In the genomic region with DNA sequence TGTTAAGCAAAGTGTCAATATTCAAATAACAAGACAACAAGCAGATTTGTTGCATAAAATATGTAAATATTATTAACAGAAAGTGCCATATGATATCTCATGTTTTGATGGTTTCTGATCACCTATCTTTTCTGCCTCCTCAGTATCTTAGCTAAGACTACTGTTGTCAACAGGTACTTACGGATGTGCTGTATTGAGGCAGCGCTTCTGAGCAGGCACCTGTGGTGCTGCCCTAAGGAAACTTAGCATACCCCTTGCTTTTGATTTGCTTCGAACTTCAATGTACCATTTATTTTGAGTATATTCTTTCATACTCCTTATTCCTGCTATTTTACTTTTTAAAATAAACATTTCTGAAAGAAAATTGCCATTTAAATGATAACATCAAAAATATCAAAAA, we compare ENCODE assay signal across 17 cellular contexts. TPM values are rescaled to one million over a fixed set of nuclear protein-coding genes. Genes with fewer than 3 reads are reported as not detected.
DNase-seq lines count a peak whose midpoint lies in the region; ATAC-seq and TF ChIP-seq lines count a peak whose summit lies in the region.
"Had no signal": no experiment of that assay in that cellular context is flagged by ENCODE, and none has a peak within 500 bp of the region (broad histone marks: within the 10 kb centered on the region; RNA-seq: fewer than 3 reads in every experiment).

No MANE protein-coding gene starts in this region.

- DNase-seq in ACHN (peak; percentile 40), GM23338 (ENCODE audit: low spot score) (peak; percentile 30), dorsolateral prefrontal cortex (no peak), sigmoid colon (no peak), RWPE1 (ENCODE audit: low spot score) (no peak), LoVo (ENCODE audit: low spot score) (no peak), thyroid gland (no peak)
- DNase-seq in activated CD4-positive, alpha-beta T cell treated with anti-CD3 and anti-CD28 coated beads for 1 hour, result no peak
- DNase-seq: CD8-positive, alpha-beta T cell; GF-D8; GOT3; Karpas-422; MV-4-11; NCI-H1417 treated with DMSO at 0.1 percent for 48 hours; NCI-H2029 treated with DMSO at 0.1 percent for 48 hours; NCI-H524 treated with DMSO at 0.1 percent for 48 hours had no signal

- H3K79me2 ChIP-seq in GM23338 (replicated peaks; ENCODE audit: insufficient read depth), result peaks cover 100% of the 10 kb centered on the region

- no peak overlapping the region for H3K4me3 ChIP-seq in GM23338
- H3K4me3 ChIP-seq in dorsolateral prefrontal cortex, result peak overlapping the region in 23 of 59 donors; percentile 0 to 84 (median 15)
- H3K4me3 ChIP-seq in sigmoid colon, result no peak overlapping the region
- H3K4me3 ChIP-seq in thyroid gland (replicated peaks in 1 of 3), result no peak overlapping the region
- H3K4me3 ChIP-seq: SK-N-MC had no signal

- TF ChIP-seq EP300 in sigmoid colon (IDR thresholded peaks at IDR 0.05), result no peak

- ATAC-seq in GM23338, result peak; percentile 83
- ATAC-seq: CD8-positive, alpha-beta T cell had no signal

- peaks cover 43% of the 10 kb centered on the region for H3K4me1 Mint-ChIP-seq in GM23338

- POLR2A ChIA-PET in RWPE1 (lab: Yijun Ruan, JAX; ENCODE audit: low non-redundant PET), result no interaction called here

- CTCF ChIA-PET in RWPE1 (lab: Yijun Ruan, JAX), result interaction anchor here (0.5 kb wide), 1 partner anchor 268 kb away, joined by 3 read pairs; no protein-coding TSS in a partner anchor

- H3K27ac ChIP-seq in GM23338 (ENCODE audit: low read depth) (no peak overlapping the region), dorsolateral prefrontal cortex (peak overlapping the region in 55 of 59 donors; percentile 2 to 95 (median 89)), sigmoid colon (peak overlapping the region in 3 of 4 donors; percentile 23 to 96 (median 93)), RWPE1 (no peak overlapping the region), thyroid gland (no peak overlapping the region)
- H3K27ac ChIP-seq: SK-N-MC had no signal

- H4K20me1 ChIP-seq in GM23338 (replicated peaks; ENCODE audit: insufficient read depth), result no peaks in the 10 kb centered on the region

- H3K27me3 Mint-ChIP-seq in GM23338 (ENCODE audit: insufficient read depth, low read depth, poor library complexity), result no peaks in the 10 kb centered on the region

- H3K9me2 ChIP-seq in GM23338 (ENCODE audit: insufficient read depth), result no peaks in the 10 kb centered on the region

- H3K9me3 ChIP-seq in sigmoid colon (no peaks in the 10 kb centered on the region), thyroid gland (no peaks in the 10 kb centered on the region)

- no peak overlapping the region for H3K27ac Mint-ChIP-seq in GM23338
- H3K27ac Mint-ChIP-seq: CD8-positive, alpha-beta T cell had no signal

- intact Hi-C loops in dorsolateral prefrontal cortex (cut with DNase I), result loop anchor here in 1 of 2 donors (10.0 kb wide), 1 partner anchor 215 kb away; no protein-coding TSS in a partner anchor
- intact Hi-C loops in sigmoid colon (cut with DNase I), result loop anchor here (5.0 kb wide), 1 partner anchor 38 kb away; no protein-coding TSS in a partner anchor
- intact Hi-C loops in thyroid gland (cut with DNase I), result no loop called here

- no peaks in the 10 kb centered on the region for H3F3A ChIP-seq in GM23338 (replicated peaks; ENCODE audit: low read depth)

- no peak overlapping the region for H3K4me3 Mint-ChIP-seq in GM23338
- H3K4me3 Mint-ChIP-seq: CD8-positive, alpha-beta T cell had no signal

- TF ChIP-seq POLR2A in sigmoid colon (IDR thresholded peaks at IDR 0.05) (no peak), thyroid gland (IDR thresholded peaks at IDR 0.05) (no peak)

- no peak overlapping the region for H3K4me2 ChIP-seq in GM23338

- H3K36me3 ChIP-seq in GM23338 (ENCODE audit: insufficient read depth) (no peaks in the 10 kb centered on the region), sigmoid colon (no peaks in the 10 kb centered on the region), thyroid gland (no peaks in the 10 kb centered on the region)

- in situ Hi-C loops in ACHN (cut with HindIII; ENCODE audit: low pct_ligation_motif_present, low pct_unique_long_range_greater_than_20kb, low sequenced_read_pairs), result no loop called here

- no peaks in the 10 kb centered on the region for H3K36me3 Mint-ChIP-seq in GM23338 (ENCODE audit: low read depth)
- H3K36me3 Mint-ChIP-seq: CD8-positive, alpha-beta T cell had no signal

- no peak for TF ChIP-seq CTCF in GM23338 (conservative IDR thresholded peaks at IDR 0.05; ENCODE audit: low read depth in 2 of 2)
- TF ChIP-seq CTCF in dorsolateral prefrontal cortex (IDR thresholded peaks at IDR 0.05 in 54 of 56, conservative IDR thresholded peaks at IDR 0.05 in 2 of 56; ENCODE audit: low read depth in 1 of 56, partially characterized antibody in 56 of 56), result no peak
- no peak for TF ChIP-seq CTCF in sigmoid colon (IDR thresholded peaks at IDR 0.05)
- no peak for TF ChIP-seq CTCF in RWPE1 (conservative IDR thresholded peaks at IDR 0.05; ENCODE audit: low read depth)
- no peak for TF ChIP-seq CTCF in thyroid gland (IDR thresholded peaks at IDR 0.05)

- WGBS in sigmoid colon, 2 donors, result 92% methylated on average over 3 of the region's 3 CpGs
- WGBS in thyroid gland, 2 donors, result 96 to 98% methylated on average over 3 of the region's 3 CpGs

- no peaks in the 10 kb centered on the region for H3K27me3 ChIP-seq in GM23338 (ENCODE audit: insufficient read depth)
- no peaks in the 10 kb centered on the region for H3K27me3 ChIP-seq in dorsolateral prefrontal cortex
- no peaks in the 10 kb centered on the region for H3K27me3 ChIP-seq in sigmoid colon
- no peaks in the 10 kb centered on the region for H3K27me3 ChIP-seq in thyroid gland

- no peak overlapping the region for H2AFZ ChIP-seq in GM23338

- H3K4me1 ChIP-seq in GM23338 (ENCODE audit: insufficient read depth) (peaks cover 35% of the 10 kb centered on the region), sigmoid colon (peaks cover 0 to 27% (median 6%) of the 10 kb centered on the region in 4 donors), thyroid gland (no peaks in the 10 kb centered on the region)

- no peaks in the 10 kb centered on the region for H3K9me3 Mint-ChIP-seq in GM23338

TF ChIP-seq in GM23338, 12 proteins besides CTCF, POLR2A, EP300 and RAD21 (continues in another document):
- TF ChIP-seq NANOG (IDR thresholded peaks at IDR 0.05; ENCODE audit: borderline replicate concordance) (no peak), ETS1 (IDR thresholded peaks at IDR 0.05) (no peak), ZNF114 (CRISPR knock-in tag; IDR thresholded peaks at IDR 0.05) (no peak), EZH2 (IDR thresholded peaks at IDR 0.05; ENCODE audit: low read depth, unreplicated experiment) (no peak), JUNB (IDR thresholded peaks at IDR 0.05; ENCODE audit: unreplicated experiment) (no peak), POLR2AphosphoS5 (IDR thresholded peaks at IDR 0.05; ENCODE audit: low read depth) (no peak), CREB1 (CRISPR knock-in tag; IDR thresholded peaks at IDR 0.05; ENCODE audit: low read depth) (no peak)
- TF ChIP-seq, protein P1, sequence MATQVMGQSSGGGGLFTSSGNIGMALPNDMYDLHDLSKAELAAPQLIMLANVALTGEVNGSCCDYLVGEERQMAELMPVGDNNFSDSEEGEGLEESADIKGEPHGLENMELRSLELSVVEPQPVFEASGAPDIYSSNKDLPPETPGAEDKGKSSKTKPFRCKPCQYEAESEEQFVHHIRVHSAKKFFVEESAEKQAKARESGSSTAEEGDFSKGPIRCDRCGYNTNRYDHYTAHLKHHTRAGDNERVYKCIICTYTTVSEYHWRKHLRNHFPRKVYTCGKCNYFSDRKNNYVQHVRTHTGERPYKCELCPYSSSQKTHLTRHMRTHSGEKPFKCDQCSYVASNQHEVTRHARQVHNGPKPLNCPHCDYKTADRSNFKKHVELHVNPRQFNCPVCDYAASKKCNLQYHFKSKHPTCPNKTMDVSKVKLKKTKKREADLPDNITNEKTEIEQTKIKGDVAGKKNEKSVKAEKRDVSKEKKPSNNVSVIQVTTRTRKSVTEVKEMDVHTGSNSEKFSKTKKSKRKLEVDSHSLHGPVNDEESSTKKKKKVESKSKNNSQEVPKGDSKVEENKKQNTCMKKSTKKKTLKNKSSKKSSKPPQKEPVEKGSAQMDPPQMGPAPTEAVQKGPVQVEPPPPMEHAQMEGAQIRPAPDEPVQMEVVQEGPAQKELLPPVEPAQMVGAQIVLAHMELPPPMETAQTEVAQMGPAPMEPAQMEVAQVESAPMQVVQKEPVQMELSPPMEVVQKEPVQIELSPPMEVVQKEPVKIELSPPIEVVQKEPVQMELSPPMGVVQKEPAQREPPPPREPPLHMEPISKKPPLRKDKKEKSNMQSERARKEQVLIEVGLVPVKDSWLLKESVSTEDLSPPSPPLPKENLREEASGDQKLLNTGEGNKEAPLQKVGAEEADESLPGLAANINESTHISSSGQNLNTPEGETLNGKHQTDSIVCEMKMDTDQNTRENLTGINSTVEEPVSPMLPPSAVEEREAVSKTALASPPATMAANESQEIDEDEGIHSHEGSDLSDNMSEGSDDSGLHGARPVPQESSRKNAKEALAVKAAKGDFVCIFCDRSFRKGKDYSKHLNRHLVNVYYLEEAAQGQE (IDR thresholded peaks at IDR 0.05; ENCODE audit: unreplicated experiment), result no peak

RNA-seq across cellular contexts. Expression of gene FIGN, which starts 5.9 kb away (rescaled TPM):
- total RNA-seq in GM23338 (2014; rRNA removed; shearing (Covaris generic)), result 13.2 and 17.2 TPM in 2 replicates
- 12.1 and 23.6 TPM in 2 replicates for polyA plus RNA-seq in GM23338 (2016; fragmentation: Nextera tagmentation; extraction: Ambion mirVana)
- total RNA-seq in dorsolateral prefrontal cortex, result 10 to 100 TPM in 119 of 120 experiments, 1 to 10 TPM in 1; 8.8 to 29.6 (median 19.1) TPM
- total RNA-seq in sigmoid colon, result 1 to 10 TPM; 2.9 to 8.0 (median 5.9) TPM
- polyA plus RNA-seq in sigmoid colon, result under 1 TPM in 2 of 3 donors, not detected in 1; under 0.01 to 0.60 TPM
- total RNA-seq in thyroid gland, result 1 to 10 TPM; 1.8 to 3.1 (median 2.8) TPM
- total RNA-seq: CD8-positive, alpha-beta T cell had no signal

Comparison
In these comparisons a context has a peak if more than half of its experiments do, and no peak if none do; other contexts are left out.
1. DNase-seq: peak in ACHN (single experiment) and GM23338 (single experiment); none in dorsolateral prefrontal cortex (0 of 10), sigmoid colon (single experiment), RWPE1 (single experiment), activated CD4-positive, alpha-beta T cell treated with anti-CD3 and anti-CD28 coated beads for 1 hour (single experiment), LoVo (single experiment) and thyroid gland (0 of 2).
2. H3K27ac ChIP-seq: peak in dorsolateral prefrontal cortex (55 of 59) and sigmoid colon (3 of 4); none in GM23338 (single experiment), RWPE1 (single experiment) and thyroid gland (0 of 3).